9 cellular contexts compared by ENCODE assay signal in the genomic region with DNA sequence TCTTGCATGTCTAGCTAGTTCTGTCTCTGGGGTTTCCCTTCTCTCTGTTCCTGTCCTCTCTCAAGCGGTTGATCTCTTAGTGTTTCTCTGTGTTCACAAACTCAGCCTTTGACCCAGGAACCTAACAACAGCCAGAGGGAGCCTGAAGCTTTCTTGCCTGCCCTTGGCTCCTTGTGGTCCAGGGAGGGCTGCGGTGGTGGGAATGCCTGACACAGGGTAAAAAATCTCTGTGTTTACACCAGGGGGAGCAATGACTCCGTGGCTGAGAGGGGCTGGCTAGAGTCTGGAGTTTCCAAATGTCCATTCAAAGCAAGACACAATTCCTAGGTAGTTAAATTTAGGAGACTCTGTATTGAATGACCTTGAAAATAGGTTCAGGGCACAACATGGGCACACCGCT. TPM values are rescaled to one million over a fixed set of nuclear protein-coding genes. Genes with fewer than 3 reads are reported as not detected.
DNase-seq lines count a peak whose midpoint lies in the region; ATAC-seq and TF ChIP-seq lines count a peak whose summit lies in the region.
"Not testable (repeated sequence)": the region's sequence is repeated elsewhere in the genome, so short reads cannot be mapped to it uniquely, and the experiment has no call there.
"Had no signal": no experiment of that assay in that cellular context is flagged by ENCODE, and none has a peak within 500 bp of the region (broad histone marks: within the 10 kb centered on the region; RNA-seq: fewer than 3 reads in every experiment).

No MANE protein-coding gene starts in this region.

- not testable (repeated sequence) for H3K4me1 Mint-ChIP-seq in activated CD8-positive, alpha-beta T cell treated with anti-CD3 and anti-CD28 coated beads for 36 hours (ENCODE audit: low read depth)

- H3K4me1 ChIP-seq in upper lobe of right lung = not testable (repeated sequence)

- intact Hi-C loops in activated CD8-positive, alpha-beta T cell treated with anti-CD3 and anti-CD28 coated beads for 36 hours (cut with micrococcal nuclease) = loop anchor here (5.0 kb wide), 1 partner anchor 61 kb away; no protein-coding TSS in a partner anchor
- intact Hi-C loops in upper lobe of right lung (cut with DNase I) = not testable (repeated sequence)

- peak; percentile 24 for ATAC-seq in activated CD8-positive, alpha-beta T cell treated with anti-CD3 and anti-CD28 coated beads for 36 hours
- ATAC-seq in omental fat pad (ENCODE audit: low FRiP score) (peak; percentile 87), upper lobe of right lung (peak; percentile 86)

- DNase-seq in Daoy (ENCODE audit: low read depth) (peak; percentile 52), Kasumi-1 (lab: John Stamatoyannopoulos, UW) (peak; percentile 4 to 21), NCI-H82 (lab: John Stamatoyannopoulos, UW) (peak; percentile 84), iPS-NIHi11 (ENCODE audit: low spot score) (peak; percentile 60)
- peak; percentile 20 for DNase-seq in activated CD8-positive, alpha-beta T cell treated with anti-CD3 and anti-CD28 coated beads for 36 hours
- DNase-seq in epithelial cell of proximal tubule (ENCODE audit: low read depth); omental fat pad (ENCODE audit: low spot score); upper lobe of right lung: not testable (repeated sequence)

- not testable (repeated sequence) for H3K9me3 ChIP-seq in upper lobe of right lung

- H3K4me3 ChIP-seq in epithelial cell of proximal tubule (ENCODE audit: low read depth, low read length); upper lobe of right lung: not testable (repeated sequence)

- H3K27ac Mint-ChIP-seq in activated CD8-positive, alpha-beta T cell treated with anti-CD3 and anti-CD28 coated beads for 36 hours = not testable (repeated sequence)

- CTCF ChIA-PET in activated CD8-positive, alpha-beta T cell treated with anti-CD3 and anti-CD28 coated beads for 36 hours (lab: Charles Lee) = interaction anchor here (0.7 to 3.5 kb wide), 7 partner anchors 9 to 226 kb away, joined by 3 to 13 read pairs (median 3); partner anchors contain the start of gene KALRN

- peaks cover 32% of the 10 kb centered on the region for H3K27me3 Mint-ChIP-seq in activated CD8-positive, alpha-beta T cell treated with anti-CD3 and anti-CD28 coated beads for 36 hours

- not testable (repeated sequence) for H3K27me3 ChIP-seq in upper lobe of right lung

- peak; percentile 21 for TF ChIP-seq CTCF in activated CD8-positive, alpha-beta T cell treated with anti-CD3 and anti-CD28 coated beads for 36 hours (IDR thresholded peaks at IDR 0.05)
- TF ChIP-seq CTCF in epithelial cell of proximal tubule (conservative IDR thresholded peaks at IDR 0.05; ENCODE audit: low read depth, low read length) (peak; percentile 54), upper lobe of right lung (IDR thresholded peaks at IDR 0.05) (peak; percentile 51)
- TF ChIP-seq CTCF in omental fat pad (IDR thresholded peaks at IDR 0.05) = not testable (repeated sequence)

- H3K9me3 Mint-ChIP-seq in activated CD8-positive, alpha-beta T cell treated with anti-CD3 and anti-CD28 coated beads for 36 hours = not testable (repeated sequence)

- POLR2A ChIA-PET in activated CD8-positive, alpha-beta T cell treated with anti-CD3 and anti-CD28 coated beads for 36 hours (lab: Charles Lee) = not testable (repeated sequence)

- not testable (repeated sequence) for H3K36me3 ChIP-seq in upper lobe of right lung

- not testable (repeated sequence) for H3K36me3 Mint-ChIP-seq in activated CD8-positive, alpha-beta T cell treated with anti-CD3 and anti-CD28 coated beads for 36 hours (ENCODE audit: low read depth)

- H3K27ac ChIP-seq in upper lobe of right lung = not testable (repeated sequence)

- not testable (repeated sequence) for H3K4me3 Mint-ChIP-seq in activated CD8-positive, alpha-beta T cell treated with anti-CD3 and anti-CD28 coated beads for 36 hours

RNA-seq across cellular contexts. Expression of gene KALRN, which starts 16.7 kb away (rescaled TPM):
- total RNA-seq in Daoy (2014; rRNA removed; shearing (Covaris generic)) = 2.5 and 6.7 TPM in 2 replicates
- 1 to 10 TPM; 1.5 to 2.2 TPM for total RNA-seq in activated CD8-positive, alpha-beta T cell treated with anti-CD3 and anti-CD28 coated beads for 36 hours
- total RNA-seq in epithelial cell of proximal tubule = 4.1 and 9.2 TPM in 2 replicates
- total RNA-seq in omental fat pad = 100 to 1,000 TPM in 1 of 4 donors, 10 to 100 TPM in 3; 31.0 to 183 (median 75.9) TPM
- 22.4 TPM for total RNA-seq in upper lobe of right lung

RNA-seq across cellular contexts. Expression of gene ROPN1, which starts 24.6 kb away (rescaled TPM):
- total RNA-seq in Daoy (2014; rRNA removed; shearing (Covaris generic)) = not detected in 2 replicates
- total RNA-seq in activated CD8-positive, alpha-beta T cell treated with anti-CD3 and anti-CD28 coated beads for 36 hours = not detected
- total RNA-seq in epithelial cell of proximal tubule = not detected in 2 replicates
- not detected for total RNA-seq in omental fat pad
- not detected for total RNA-seq in upper lobe of right lung
- total RNA-seq: activated CD4-positive, alpha-beta memory T cell treated with anti-CD3 and anti-CD28 coated beads for 36 hours had no signal

RNA-seq across cellular contexts. Expression of gene CCDC14, which starts 55.5 kb away (rescaled TPM):
- 40.6 and 63.7 TPM in 2 replicates for total RNA-seq in Daoy (2014; rRNA removed; shearing (Covaris generic))
- 10 to 100 TPM; 34.1 to 35.1 TPM for total RNA-seq in activated CD8-positive, alpha-beta T cell treated with anti-CD3 and anti-CD28 coated beads for 36 hours
- total RNA-seq in epithelial cell of proximal tubule (41.4 and 41.9 TPM in 2 replicates), omental fat pad (10 to 100 TPM; 16.3 to 35.6 (median 29.1) TPM), upper lobe of right lung (38.6 TPM)

Comparison
In these comparisons a context has a peak if more than half of its experiments do, and no peak if none do; other contexts are left out.
1. ATAC-seq: peak in every context shown above with its lines; median percentile 87 in omental fat pad; 86 in upper lobe of right lung; 24 in activated CD8-positive, alpha-beta T cell treated with anti-CD3 and anti-CD28 coated beads for 36 hours.